In the genomic region with DNA sequence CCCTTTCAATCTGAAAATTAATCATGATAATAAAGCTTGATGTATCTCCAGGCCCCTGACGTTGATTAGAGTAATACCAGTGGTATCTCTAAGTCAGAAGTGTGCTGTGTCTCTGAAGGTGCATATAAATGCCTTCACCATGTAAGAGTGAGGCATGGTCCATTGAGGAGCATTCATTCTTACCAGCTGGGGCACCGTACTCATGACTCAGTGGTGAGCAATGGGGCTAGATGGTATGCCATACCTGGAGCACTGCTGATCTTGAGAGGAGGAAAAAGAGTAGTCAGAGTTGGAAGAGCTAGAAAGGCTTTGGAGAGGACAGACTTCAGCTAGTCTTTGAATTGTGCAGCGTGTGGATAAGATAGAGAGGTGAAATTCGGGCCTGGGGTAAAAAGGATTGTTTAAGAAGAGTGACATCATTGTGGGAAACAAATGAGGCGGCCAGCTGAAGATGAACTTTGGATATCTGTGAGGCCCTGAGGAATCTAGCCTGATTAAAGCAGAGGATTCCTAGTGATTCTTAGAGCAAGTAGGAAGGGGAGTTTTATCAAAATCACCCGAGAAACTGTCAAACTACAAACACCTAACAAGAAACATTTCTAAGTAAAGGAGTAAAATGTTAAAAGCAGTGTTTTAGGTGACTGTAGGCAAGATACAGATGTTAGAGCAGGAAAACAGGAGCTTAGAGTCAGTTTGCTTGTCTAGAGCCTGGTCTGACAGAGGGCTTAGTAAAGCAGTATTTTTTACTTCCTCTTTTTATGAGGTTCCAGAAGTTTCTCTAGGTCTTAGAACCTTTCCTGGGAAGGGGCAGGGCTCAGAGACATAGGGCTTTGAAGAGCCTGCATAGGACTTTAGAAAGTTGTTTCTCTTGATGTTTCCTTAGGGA, we compare ENCODE assay signal across 8 cellular contexts. TPM values are rescaled to one million over a fixed set of nuclear protein-coding genes. Genes with fewer than 3 reads are reported as not detected.
DNase-seq lines count a peak whose midpoint lies in the region; ATAC-seq and TF ChIP-seq lines count a peak whose summit lies in the region.

No MANE protein-coding gene starts in this region.

- TF ChIP-seq CTCF in mesothelial cell of epicardium (IDR thresholded peaks at IDR 0.05; ENCODE audit: unreplicated experiment), result no peak

- peak; percentile 20 for DNase-seq in ELF-1 (ENCODE audit: low read depth, low spot score)
- DNase-seq in activated naive CD4-positive, alpha-beta T cell treated with anti-CD3 and anti-CD28 coated beads, Interleukin-2, amount 50 U/mL, for 72 hours (ENCODE audit: low spot score in 2 of 2), result no peak
- no peak for DNase-seq in mesothelial cell of epicardium (ENCODE audit: low spot score in 2 of 2, unreplicated experiment in 2 of 2)
- DNase-seq in NCI-H82 (lab: John Stamatoyannopoulos, UW), result no peak
- no peak for DNase-seq in NCI-H2107 treated with DMSO at 0.1 percent for 48 hours (lab: John Stamatoyannopoulos, UW; ENCODE audit: unreplicated experiment)
- DNase-seq in AG20443 (ENCODE audit: low spot score), result no peak
- DNase-seq in NCI-H1436 (lab: John Stamatoyannopoulos, UW), result no peak

- peaks cover 32% of the 10 kb centered on the region for H3K4me1 Mint-ChIP-seq in mesothelial cell of epicardium

- H3K27me3 Mint-ChIP-seq in mesothelial cell of epicardium (ENCODE audit: low read depth), result no peaks in the 10 kb centered on the region

- no peak overlapping the region for H3K4me3 Mint-ChIP-seq in mesothelial cell of epicardium

- no peaks in the 10 kb centered on the region for H3K9me3 Mint-ChIP-seq in activated naive CD4-positive, alpha-beta T cell treated with anti-CD3 and anti-CD28 coated beads, Interleukin-2, amount 50 U/mL, for 72 hours
- no peaks in the 10 kb centered on the region for H3K9me3 Mint-ChIP-seq in mesothelial cell of epicardium

- ATAC-seq in HG03460 (IDR thresholded peaks at IDR 0.05; ENCODE audit: unreplicated experiment), result peak; percentile 51
- ATAC-seq in activated naive CD4-positive, alpha-beta T cell treated with anti-CD3 and anti-CD28 coated beads, Interleukin-2, amount 50 U/mL, for 72 hours, result peak; percentile 64 to 94

- H3K27ac Mint-ChIP-seq in activated naive CD4-positive, alpha-beta T cell treated with anti-CD3 and anti-CD28 coated beads, Interleukin-2, amount 50 U/mL, for 72 hours, result peak overlapping the region in 1 of 2 donors; percentile 7
- H3K27ac Mint-ChIP-seq in mesothelial cell of epicardium, result peak overlapping the region; percentile 13

- H3K36me3 Mint-ChIP-seq in activated naive CD4-positive, alpha-beta T cell treated with anti-CD3 and anti-CD28 coated beads, Interleukin-2, amount 50 U/mL, for 72 hours, result peaks cover 0 to under 1% of the 10 kb centered on the region in 2 donors
- H3K36me3 Mint-ChIP-seq in mesothelial cell of epicardium, result no peaks in the 10 kb centered on the region

RNA-seq across cellular contexts. Expression of gene TMOD3, which starts 13.6 kb away (rescaled TPM):
- 10 to 100 TPM; 53.9 to 56.3 TPM for total RNA-seq in activated naive CD4-positive, alpha-beta T cell treated with anti-CD3 and anti-CD28 coated beads, Interleukin-2, amount 50 U/mL, for 72 hours
- 25.7 to 28.3 TPM (median 27.2 TPM) in 3 replicates for total RNA-seq in mesothelial cell of epicardium
